13 cellular contexts compared by ENCODE assay signal in the genomic region with DNA sequence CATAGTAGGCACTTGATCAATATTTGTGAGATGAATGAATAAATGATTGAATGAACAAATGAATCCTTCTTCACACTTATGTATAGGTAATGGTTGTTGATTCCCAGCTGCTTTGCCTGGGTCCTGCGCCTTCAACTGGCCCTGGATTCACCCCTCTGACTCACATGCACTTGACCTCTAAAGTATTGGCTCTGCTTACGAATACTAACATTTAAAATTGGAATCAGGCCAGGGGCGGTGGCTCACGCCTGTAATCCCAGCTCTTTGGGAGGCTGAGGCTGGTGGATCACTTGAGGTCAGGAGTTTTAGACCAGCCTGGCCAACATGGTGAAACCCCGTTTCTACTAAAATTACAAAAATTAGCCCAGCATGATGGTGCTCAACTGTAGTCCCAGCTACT. TPM values are rescaled to one million over a fixed set of nuclear protein-coding genes. Genes with fewer than 3 reads are reported as not detected.
DNase-seq lines count a peak whose midpoint lies in the region; ATAC-seq and TF ChIP-seq lines count a peak whose summit lies in the region.
"Not testable (repeated sequence)": the region's sequence is repeated elsewhere in the genome, so short reads cannot be mapped to it uniquely, and the experiment has no call there.
"Had no signal": no experiment of that assay in that cellular context is flagged by ENCODE, and none has a peak within 500 bp of the region (broad histone marks: within the 10 kb centered on the region; RNA-seq: fewer than 3 reads in every experiment).

No MANE protein-coding gene starts in this region.

- DNase-seq in Calu3 = peak; percentile 55
- DNase-seq in HT-29 (ENCODE audit: low spot score) = peak; percentile 33
- peak; percentile 53 for DNase-seq in NCI-H460 (ENCODE audit: extremely low read depth, low read depth)
- peak; percentile 58 for DNase-seq in amniotic epithelial cell (ENCODE audit: low read depth)
- DNase-seq in left ventricle myocardium superior = not testable (repeated sequence)
- DNase-seq in mucosa of gallbladder (ENCODE audit: low spot score) = peak; percentile 27
- peak; percentile 29 for DNase-seq in stromal cell of bone marrow (ENCODE audit: low read depth)

- ATAC-seq in esophagus mucosa = peak; percentile 80
- ATAC-seq in left ventricle myocardium superior = peak; percentile 23

- not testable (repeated sequence) for H3K4me1 Mint-ChIP-seq in Calu3 (ENCODE audit: low read depth, unreplicated experiment)

- not testable (repeated sequence) for H3K27me3 Mint-ChIP-seq in Calu3 (ENCODE audit: unreplicated experiment)

- TF ChIP-seq CTCF in Calu3 (IDR thresholded peaks at IDR 0.05; ENCODE audit: unreplicated experiment) = not testable (repeated sequence)

- not testable (repeated sequence) for H3K36me3 Mint-ChIP-seq in Calu3 (ENCODE audit: insufficient read depth, unreplicated experiment)

- H3K9me3 Mint-ChIP-seq in Calu3 (ENCODE audit: low read depth, unreplicated experiment) = not testable (repeated sequence)

- not testable (repeated sequence) for BruUV-seq in Calu3 (replicated peaks; lab: Mats Ljungman, UMichigan)

- intact Hi-C loops in Calu3 (cut with micrococcal nuclease; ENCODE audit: unreplicated experiment); left ventricle myocardium superior (cut with micrococcal nuclease): not testable (repeated sequence)

- CTCF ChIA-PET in Calu3 (lab: Charles Lee) = interaction anchor here (0.6 to 1.7 kb wide), 2 partner anchors 9 to 547 kb away, joined by 3 to 15 read pairs; a partner anchor contains a TSS

- not testable (repeated sequence) for H3K27ac Mint-ChIP-seq in Calu3 (ENCODE audit: unreplicated experiment)

- not testable (repeated sequence) for H3K4me3 Mint-ChIP-seq in Calu3 (ENCODE audit: low read depth, unreplicated experiment)

RNA-seq across cellular contexts. Expression of a gene that starts 8.9 kb away (rescaled TPM):
- total RNA-seq in Calu3 (2022) (102 TPM in 2 replicates), esophagus mucosa (67.4 TPM), left ventricle myocardium superior (210 TPM), mucosa of gallbladder (77.4 TPM)
- total RNA-seq in HT-29 (2014; rRNA removed; shearing (Covaris generic)) = 164 and 196 TPM in 2 replicates
- total RNA-seq in NCI-H460 (2014; rRNA removed; shearing (Covaris generic)) = 154 and 182 TPM in 2 replicates
- 73.8 and 118 TPM in 2 replicates for polyA plus RNA-seq in NCI-H460 (2014; cell fraction: nucleus; rRNA removed)

RNA-seq across cellular contexts. Expression of a gene that starts 9.4 kb away (rescaled TPM):
- total RNA-seq in Calu3 (2022) (47.2 and 49.4 TPM in 2 replicates), esophagus mucosa (23.6 TPM), left ventricle myocardium superior (32.9 TPM), mucosa of gallbladder (47.6 TPM)
- 81.2 and 81.5 TPM in 2 replicates for total RNA-seq in HT-29 (2014; rRNA removed; shearing (Covaris generic))
- 28.1 and 30.3 TPM in 2 replicates for total RNA-seq in NCI-H460 (2014; rRNA removed; shearing (Covaris generic))
- polyA plus RNA-seq in NCI-H460 (2014; cell fraction: nucleus; rRNA removed) = 45.1 and 58.9 TPM in 2 replicates

RNA-seq across cellular contexts. Expression of a gene that starts 57.4 kb away (rescaled TPM):
- total RNA-seq in Calu3 (2022) (0.42 TPM in 1 of 2 replicates, not detected in the other), esophagus mucosa (0.20 TPM), left ventricle myocardium superior (18.7 TPM), mucosa of gallbladder (7.6 TPM)
- total RNA-seq in HT-29 (2014; rRNA removed; shearing (Covaris generic)) = 0.05 TPM in 2 replicates
- total RNA-seq in NCI-H460 (2014; rRNA removed; shearing (Covaris generic)) = not detected in 2 replicates
- not detected in 2 replicates for polyA plus RNA-seq in NCI-H460 (2014; cell fraction: nucleus; rRNA removed)
- total RNA-seq: activated CD4-positive, alpha-beta T cell treated with anti-CD3 and anti-CD28 coated beads, Interleukin-2, amount 10 ng/mL, durations not matched to agents 24 days and 14 days; activated CD8-positive, alpha-beta memory T cell treated with anti-CD3 and anti-CD28 coated beads for 36 hours; activated naive CD8-positive, alpha-beta T cell treated with anti-CD3 and anti-CD28 coated beads for 36 hours; natural killer cell treated with Interleukin-12 subunit alpha and Interleukin-12 subunit beta and Interleukin-15 and Interleukin-18, amount 100 ng/mL, for 72 hours; osteocyte had no signal

RNA-seq across cellular contexts. Expression of a gene that starts 58.0 kb away (rescaled TPM):
- total RNA-seq in Calu3 (2022) (234 and 240 TPM in 2 replicates), esophagus mucosa (190 TPM), left ventricle myocardium superior (100 TPM), mucosa of gallbladder (252 TPM)
- total RNA-seq in HT-29 (2014; rRNA removed; shearing (Covaris generic)) = 323 and 337 TPM in 2 replicates
- 138 and 158 TPM in 2 replicates for total RNA-seq in NCI-H460 (2014; rRNA removed; shearing (Covaris generic))
- 190 and 216 TPM in 2 replicates for polyA plus RNA-seq in NCI-H460 (2014; cell fraction: nucleus; rRNA removed)
